ENCODE assay signal across 9 cellular contexts in the genomic region with DNA sequence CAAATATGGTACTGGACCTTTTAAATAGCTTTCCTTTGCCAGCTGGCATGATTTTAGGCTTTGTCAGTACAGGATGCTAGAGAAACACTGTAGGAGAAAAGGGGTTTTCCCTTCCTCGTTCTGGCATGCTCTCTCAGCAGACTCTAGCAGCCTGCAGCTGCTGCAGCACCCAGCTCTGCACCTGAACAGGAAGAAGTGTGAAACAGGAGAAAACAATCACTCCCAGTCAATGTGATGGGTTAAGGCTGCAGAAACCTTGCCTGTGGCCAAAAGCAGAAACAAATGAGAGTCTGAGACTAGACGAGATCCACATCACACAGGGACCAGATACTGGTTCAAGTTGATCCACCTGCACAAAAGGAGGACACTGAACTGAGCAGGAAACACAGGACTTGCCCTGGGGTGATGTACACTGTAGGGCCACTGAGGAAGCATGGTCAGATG. TPM values are rescaled to one million over a fixed set of nuclear protein-coding genes. Genes with fewer than 3 reads are reported as not detected.
DNase-seq lines count a peak whose midpoint lies in the region; ATAC-seq and TF ChIP-seq lines count a peak whose summit lies in the region.
"Had no signal": no experiment of that assay in that cellular context is flagged by ENCODE, and none has a peak within 500 bp of the region (broad histone marks: within the 10 kb centered on the region; RNA-seq: fewer than 3 reads in every experiment).

No MANE protein-coding gene starts in this region.

- TF ChIP-seq CTCF in GM13976 (IDR thresholded peaks at IDR 0.05; ENCODE audit: borderline replicate concordance, control extremely low read depth, extremely low read depth, insufficient read depth, missing control alignments) (no peak), omental fat pad (IDR thresholded peaks at IDR 0.05) (no peak)

- peak; percentile 88 for ATAC-seq in GM21717 (IDR thresholded peaks at IDR 0.05; ENCODE audit: unreplicated experiment)
- no peak for ATAC-seq in omental fat pad (ENCODE audit: low FRiP score)
- ATAC-seq: Panc1 had no signal

- in situ Hi-C loops in GM13976 (cut with MboI; ENCODE audit: low sequenced_read_pairs, unreplicated experiment): no loop called here

- DNase-seq in GM13976 (ENCODE audit: low spot score) (peak; percentile 52), NAMALWA (ENCODE audit: low spot score) (peak; percentile 80), activated T-cell treated with anti-CD3 and anti-CD28 coated beads for 4 hours (peak; percentile 27), kidney tubule cell (ENCODE audit: low spot score) (peak; percentile 64), Kasumi-1 (lab: John Stamatoyannopoulos, UW) (no peak), RKO (ENCODE audit: low spot score) (no peak), omental fat pad (ENCODE audit: low spot score) (no peak)

RNA-seq across cellular contexts. Expression of a gene that starts 21.2 kb away (rescaled TPM):
- total RNA-seq in omental fat pad: 1 to 10 TPM; 1.2 to 2.8 (median 1.9) TPM

RNA-seq across cellular contexts. Expression of a gene that starts 42.7 kb away (rescaled TPM):
- 10 to 100 TPM; 25.9 to 44.9 (median 33.9) TPM for total RNA-seq in omental fat pad

RNA-seq across cellular contexts. Expression of a gene that starts 42.9 kb away (rescaled TPM):
- 100 to 1,000 TPM; 135 to 159 (median 142) TPM for total RNA-seq in omental fat pad

Comparison
In these comparisons a context has a peak if more than half of its experiments do, and no peak if none do; other contexts are left out.
1. DNase-seq: peak in GM13976 (single experiment), NAMALWA (single experiment), activated T-cell treated with anti-CD3 and anti-CD28 coated beads for 4 hours (single experiment) and kidney tubule cell (single experiment); none in Kasumi-1 (0 of 2), RKO (single experiment) and omental fat pad (single experiment).